In the genomic region with DNA sequence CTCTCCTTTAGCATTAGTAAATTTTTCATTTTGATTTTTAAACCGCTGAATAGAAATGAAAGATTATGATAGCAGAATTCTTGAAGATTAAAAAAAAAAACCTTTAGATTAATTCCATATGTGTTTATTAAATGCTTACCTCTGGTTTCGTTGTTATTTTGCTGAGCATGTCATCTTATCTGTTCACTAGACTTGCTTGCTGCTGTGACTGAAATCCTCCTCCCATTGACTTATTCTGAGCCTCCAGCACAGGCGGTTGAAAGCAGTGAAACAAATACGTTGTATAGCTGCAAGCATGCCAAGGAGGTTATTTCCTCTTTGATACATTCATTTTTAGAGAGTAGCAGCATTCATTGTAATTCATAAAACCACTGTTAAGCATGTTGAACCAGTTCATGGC, we compare ENCODE assay signal across 10 cellular contexts. TPM values are rescaled to one million over a fixed set of nuclear protein-coding genes. Genes with fewer than 3 reads are reported as not detected.
DNase-seq lines count a peak whose midpoint lies in the region; ATAC-seq and TF ChIP-seq lines count a peak whose summit lies in the region.
"Had no signal": no experiment of that assay in that cellular context is flagged by ENCODE, and none has a peak within 500 bp of the region (broad histone marks: within the 10 kb centered on the region; RNA-seq: fewer than 3 reads in every experiment).

Gene HTR2B, minus strand, starts transcription at position 210 of the 400 bp plus-strand sequence. CDS start 1,278 bp downstream, outside the sequence.

- no peak within 1 kb of the TSS for H2AFZ ChIP-seq in OCI-LY3 (ENCODE audit: low read depth, low read length)

- CTCF ChIA-PET in naive thymus-derived CD4-positive, alpha-beta T cell (lab: Charles Lee) = interaction anchor here (0.5 kb wide), 1 partner anchor 276 kb away, joined by 3 read pairs; no protein-coding TSS in a partner anchor

- POLR2A ChIA-PET in naive thymus-derived CD4-positive, alpha-beta T cell (lab: Charles Lee) = no interaction called here

- H3K9ac ChIP-seq in OCI-LY3 (ENCODE audit: low read length) = peak within 1 kb of the TSS; percentile 27; the same call in 1 of the 2 replicates

- no peaks in the 10 kb centered on the region for H3K9me3 ChIP-seq in OCI-LY3 (ENCODE audit: insufficient read depth, low read length)
- H3K9me3 ChIP-seq in ectodermal cell (ENCODE audit: control insufficient read depth, low read length) = no peaks in the 10 kb centered on the region
- no peaks in the 10 kb centered on the region for H3K9me3 ChIP-seq in naive thymus-derived CD4-positive, alpha-beta T cell (ENCODE audit: control insufficient read depth in 2 of 3, low read length in 3 of 3)

- no peaks in the 10 kb centered on the region for H3K9me3 Mint-ChIP-seq in naive thymus-derived CD4-positive, alpha-beta T cell
- H3K9me3 Mint-ChIP-seq in activated T-helper 1 cell treated with anti-CD3 and anti-CD28 coated beads, Interleukin-12 subunit alpha, Interleukin-12 subunit beta, Interleukin-2, Interleukin-4 antibody, amounts not matched to agents 30 ng/mL and 10 ng/mL and 1 ng/mL, durations not matched to agents 14 hours and 24 hours and 36 hours = no peaks in the 10 kb centered on the region

- H3K4me1 Mint-ChIP-seq in naive thymus-derived CD4-positive, alpha-beta T cell = peaks cover 14 to 47% (median 31%) of the 10 kb centered on the region in 7 donors
- peaks cover 25% of the 10 kb centered on the region for H3K4me1 Mint-ChIP-seq in activated T-helper 1 cell treated with anti-CD3 and anti-CD28 coated beads, Interleukin-12 subunit alpha, Interleukin-12 subunit beta, Interleukin-2, Interleukin-4 antibody, amounts not matched to agents 30 ng/mL and 10 ng/mL and 1 ng/mL, durations not matched to agents 14 hours and 24 hours and 36 hours (ENCODE audit: low read depth)

- H3K27ac Mint-ChIP-seq in naive thymus-derived CD4-positive, alpha-beta T cell = peak within 1 kb of the TSS; percentile 0 to 70 (median 29)
- H3K27ac Mint-ChIP-seq in activated T-helper 1 cell treated with anti-CD3 and anti-CD28 coated beads, Interleukin-12 subunit alpha, Interleukin-12 subunit beta, Interleukin-2, Interleukin-4 antibody, amounts not matched to agents 30 ng/mL and 10 ng/mL and 1 ng/mL, durations not matched to agents 14 hours and 24 hours and 36 hours = no peak within 1 kb of the TSS

- H3K27me3 Mint-ChIP-seq in naive thymus-derived CD4-positive, alpha-beta T cell = no peaks in the 10 kb centered on the region
- H3K27me3 Mint-ChIP-seq in activated T-helper 1 cell treated with anti-CD3 and anti-CD28 coated beads, Interleukin-12 subunit alpha, Interleukin-12 subunit beta, Interleukin-2, Interleukin-4 antibody, amounts not matched to agents 30 ng/mL and 10 ng/mL and 1 ng/mL, durations not matched to agents 14 hours and 24 hours and 36 hours (ENCODE audit: insufficient read depth) = no peaks in the 10 kb centered on the region

- ATAC-seq in naive thymus-derived CD4-positive, alpha-beta T cell = no peak
- ATAC-seq in GM18520 (IDR thresholded peaks at IDR 0.05; ENCODE audit: unreplicated experiment) = no peak
- ATAC-seq in GM18498 (IDR thresholded peaks at IDR 0.05; ENCODE audit: unreplicated experiment) = no peak
- ATAC-seq: K562 had no signal

- peaks cover 0 to 4% (median 0%) of the 10 kb centered on the region in 5 donors for H3K36me3 Mint-ChIP-seq in naive thymus-derived CD4-positive, alpha-beta T cell
- peaks cover 7% of the 10 kb centered on the region for H3K36me3 Mint-ChIP-seq in activated T-helper 1 cell treated with anti-CD3 and anti-CD28 coated beads, Interleukin-12 subunit alpha, Interleukin-12 subunit beta, Interleukin-2, Interleukin-4 antibody, amounts not matched to agents 30 ng/mL and 10 ng/mL and 1 ng/mL, durations not matched to agents 14 hours and 24 hours and 36 hours (ENCODE audit: low read depth)

- H3K4me2 ChIP-seq in OCI-LY3 (ENCODE audit: low read length) = peak within 1 kb of the TSS; percentile 30

- H3K4me3 Mint-ChIP-seq in naive thymus-derived CD4-positive, alpha-beta T cell = peak within 1 kb of the TSS; percentile 9 to 81 (median 58)
- H3K4me3 Mint-ChIP-seq in activated T-helper 1 cell treated with anti-CD3 and anti-CD28 coated beads, Interleukin-12 subunit alpha, Interleukin-12 subunit beta, Interleukin-2, Interleukin-4 antibody, amounts not matched to agents 30 ng/mL and 10 ng/mL and 1 ng/mL, durations not matched to agents 14 hours and 24 hours and 36 hours = no peak within 1 kb of the TSS

- no peak for TF ChIP-seq CTCF in OCI-LY3 (IDR thresholded peaks at IDR 0.05; ENCODE audit: low read depth, low read length)

- H3K4me1 ChIP-seq in OCI-LY3 (ENCODE audit: low read length) (peaks cover 27% of the 10 kb centered on the region), ectodermal cell (ENCODE audit: control insufficient read depth, insufficient read depth, low read length) (peaks cover 5% of the 10 kb centered on the region)
- peaks cover 0 to 21% of the 10 kb centered on the region in 2 donors for H3K4me1 ChIP-seq in naive thymus-derived CD4-positive, alpha-beta T cell (ENCODE audit: control insufficient read depth in 2 of 2, insufficient read depth in 2 of 2, low read length in 2 of 2)

- H3K36me3 ChIP-seq in OCI-LY3 (replicated peaks; ENCODE audit: low read depth, low read length) (no peaks in the 10 kb centered on the region), ectodermal cell (ENCODE audit: control insufficient read depth, insufficient read depth, low read length) (no peaks in the 10 kb centered on the region)
- H3K36me3 ChIP-seq in naive thymus-derived CD4-positive, alpha-beta T cell (ENCODE audit: control insufficient read depth in 2 of 3, insufficient read depth in 3 of 3, low read length in 3 of 3) = no peaks in the 10 kb centered on the region

- WGBS in ectodermal cell, 2 experiments = 39 to 80% methylated on average over 3 to 4 of the region's 4 CpGs

- H3K27me3 ChIP-seq in OCI-LY3 (ENCODE audit: low read depth, low read length) (no peaks in the 10 kb centered on the region), ectodermal cell (ENCODE audit: control insufficient read depth, insufficient read depth, low read length, poor library complexity, severe bottlenecking) (no peaks in the 10 kb centered on the region)
- no peaks in the 10 kb centered on the region for H3K27me3 ChIP-seq in naive thymus-derived CD4-positive, alpha-beta T cell (ENCODE audit: control insufficient read depth in 2 of 2, insufficient read depth in 2 of 2, low read length in 2 of 2)

- H3K4me3 ChIP-seq in OCI-LY3 (ENCODE audit: low read length) (no peak within 1 kb of the TSS), ectodermal cell (ENCODE audit: insufficient read depth, low read depth, low read length) (no peak within 1 kb of the TSS)
- H3K4me3 ChIP-seq in naive thymus-derived CD4-positive, alpha-beta T cell (ENCODE audit: low read length) = no peak within 1 kb of the TSS
- H3K4me3 ChIP-seq: K562 had no signal

- H3K79me2 ChIP-seq in OCI-LY3 (ENCODE audit: low read length) = no peaks in the 10 kb centered on the region

- no peaks in the 10 kb centered on the region for H4K20me1 ChIP-seq in OCI-LY3 (ENCODE audit: insufficient read depth, low read length)

- peak; percentile 39 for DNase-seq in COLO829 (ENCODE audit: low spot score)
- DNase-seq in naive thymus-derived CD4-positive, alpha-beta T cell = peak in 4 of 9 donors; percentile 10 to 30 (median 17)
- no peak for DNase-seq in NCI-H526 (lab: John Stamatoyannopoulos, UW)
- DNase-seq in activated T-helper 1 cell treated with anti-CD3 and anti-CD28 coated beads, Interleukin-12 subunit alpha, Interleukin-12 subunit beta, Interleukin-2, Interleukin-4 antibody, amounts not matched to agents 30 ng/mL and 10 ng/mL and 1 ng/mL, durations not matched to agents 14 hours and 24 hours and 36 hours (ENCODE audit: low spot score) = no peak
- DNase-seq: islet precursor cell had no signal

- peak within 1 kb of the TSS; percentile 3; the same call in 1 of the 2 replicates for H3K27ac ChIP-seq in OCI-LY3 (ENCODE audit: low read length)
- peak within 1 kb of the TSS; percentile 12 for H3K27ac ChIP-seq in ectodermal cell (ENCODE audit: insufficient read depth, low read depth, low read length, poor library complexity, severe bottlenecking)
- H3K27ac ChIP-seq in naive thymus-derived CD4-positive, alpha-beta T cell (ENCODE audit: low read depth, low read length) = no peak within 1 kb of the TSS

- intact Hi-C loops in naive thymus-derived CD4-positive, alpha-beta T cell (cut with micrococcal nuclease) = no loop called here
- intact Hi-C loops in activated T-helper 1 cell treated with anti-CD3 and anti-CD28 coated beads, Interleukin-12 subunit alpha, Interleukin-12 subunit beta, Interleukin-2, Interleukin-4 antibody, amounts not matched to agents 30 ng/mL and 10 ng/mL and 1 ng/mL, durations not matched to agents 14 hours and 24 hours and 36 hours (cut with micrococcal nuclease) = no loop called here

RNA-seq across cellular contexts. Expression of gene HTR2B, which starts in this region (rescaled TPM):
- not detected for polyA plus RNA-seq in ectodermal cell (2013, experiment 1 of 4)
- not detected for polyA plus RNA-seq in ectodermal cell (2013, experiment 2 of 4)
- not detected for polyA plus RNA-seq in ectodermal cell (2013, experiment 3 of 4)
- not detected for polyA plus RNA-seq in ectodermal cell (2013, experiment 4 of 4)
- total RNA-seq in naive thymus-derived CD4-positive, alpha-beta T cell = not detected
- polyA plus RNA-seq in naive thymus-derived CD4-positive, alpha-beta T cell = under 1 TPM; 0.09 to 0.10 TPM
- total RNA-seq in activated T-helper 1 cell treated with anti-CD3 and anti-CD28 coated beads, Interleukin-12 subunit alpha, Interleukin-12 subunit beta, Interleukin-2, Interleukin-4 antibody, amounts not matched to agents 30 ng/mL and 10 ng/mL and 1 ng/mL, durations not matched to agents 14 hours and 24 hours and 36 hours = not detected in 2 replicates
- total RNA-seq: K562 had no signal
- polyA plus RNA-seq: K562 had no signal
